Comparison of ENCODE assay signal across 10 cellular contexts in the genomic region with DNA sequence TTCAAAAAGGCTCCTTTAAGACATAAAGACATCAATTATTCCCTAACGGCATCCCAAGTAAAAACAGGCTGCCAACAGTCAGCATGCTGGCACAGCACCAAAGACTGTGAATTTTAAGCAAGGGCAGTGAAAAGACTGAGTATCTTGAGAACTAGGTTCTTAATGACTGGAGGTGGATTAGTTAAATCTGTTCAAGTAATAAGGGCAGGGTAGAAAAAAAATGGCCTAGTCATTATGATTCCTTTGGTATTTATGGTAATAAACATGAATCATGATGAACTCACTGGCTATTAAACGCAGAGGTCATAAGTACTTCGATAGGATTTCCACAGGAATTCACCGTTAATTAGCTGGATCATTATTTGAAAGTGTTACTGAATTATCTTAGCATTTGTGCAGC.
DNase-seq lines count a peak whose midpoint lies in the region; ATAC-seq and TF ChIP-seq lines count a peak whose summit lies in the region.
"Had no signal": no experiment of that assay in that cellular context is flagged by ENCODE, and none has a peak within 500 bp of the region (broad histone marks: within the 10 kb centered on the region; RNA-seq: fewer than 3 reads in every experiment).

No MANE protein-coding gene starts in this region.

- TF ChIP-seq CTCF in RWPE2 (IDR thresholded peaks at IDR 0.05; ENCODE audit: poor library complexity, severe bottlenecking), result no peak
- no peak for TF ChIP-seq CTCF in fibroblast of villous mesenchyme (IDR thresholded peaks at IDR 0.05; ENCODE audit: insufficient read depth, low read depth, low read length)
- no peak for TF ChIP-seq CTCF in mucosa of descending colon (IDR thresholded peaks at IDR 0.05)

- peak overlapping the region; percentile 43 for H3K27ac ChIP-seq in RWPE2 (ENCODE audit: poor library complexity, severe bottlenecking)

- no peak overlapping the region for H3K4me3 ChIP-seq in RWPE2 (ENCODE audit: severe bottlenecking)
- no peak overlapping the region for H3K4me3 ChIP-seq in fibroblast of villous mesenchyme (ENCODE audit: low read depth, low read length)
- H3K4me3 ChIP-seq in skeletal muscle cell (ENCODE audit: low read depth, low read length), result no peak overlapping the region
- H3K4me3 ChIP-seq in mucosa of descending colon, result no peak overlapping the region

- intact Hi-C loops in mucosa of descending colon (cut with DNase I, micrococcal nuclease), result no loop called here

- peaks cover 3% of the 10 kb centered on the region; the same call in 1 of the 2 replicates for H3K36me3 ChIP-seq in RWPE2 (ENCODE audit: low read depth)
- H3K36me3 ChIP-seq in mucosa of descending colon (ENCODE audit: low read depth), result no peaks in the 10 kb centered on the region

- no peaks in the 10 kb centered on the region for H3K27me3 ChIP-seq in RWPE2 (ENCODE audit: insufficient read depth, poor library complexity, severe bottlenecking)

- H3K4me1 ChIP-seq in RWPE2 (ENCODE audit: insufficient read depth, poor library complexity, severe bottlenecking) (peaks cover 14% of the 10 kb centered on the region), mucosa of descending colon (ENCODE audit: low read depth) (no peaks in the 10 kb centered on the region)

- ATAC-seq in RWPE2 (ENCODE audit: low read depth), result peak; percentile 89
- ATAC-seq in GM21390 (IDR thresholded peaks at IDR 0.05; ENCODE audit: unreplicated experiment), result no peak
- ATAC-seq in mucosa of descending colon, result no peak
- ATAC-seq in HG03565 (IDR thresholded peaks at IDR 0.05; ENCODE audit: unreplicated experiment), result no peak

- H3K9me3 ChIP-seq in RWPE2 (ENCODE audit: severe bottlenecking) (no peaks in the 10 kb centered on the region), mucosa of descending colon (no peaks in the 10 kb centered on the region)

- DNase-seq in GM04504 (ENCODE audit: low read depth) (peak; percentile 89), RWPE2 (ENCODE audit: low spot score) (no peak), fibroblast of villous mesenchyme (ENCODE audit: low read depth) (peak; percentile 72), skeletal muscle cell (ENCODE audit: low read depth) (peak; percentile 51), mucosa of descending colon (no peak), NCI-H1436 (lab: John Stamatoyannopoulos, UW) (no peak)
- DNase-seq: activated CD4-positive, alpha-beta T cell treated with anti-CD3 and anti-CD28 coated beads, Interleukin-2, amount 10 ng/mL, durations not matched to agents 7 days and 5 days; activated naive CD8-positive, alpha-beta T cell treated with anti-CD3 and anti-CD28 coated beads, Interleukin-2, amount 10 ng/mL, durations not matched to agents 7 days and 5 days had no signal

Comparison
In these comparisons a context has a peak if more than half of its experiments do, and no peak if none do; other contexts are left out.
1. DNase-seq: peak in GM04504 (single experiment), fibroblast of villous mesenchyme (single experiment) and skeletal muscle cell (single experiment); none in RWPE2 (single experiment), mucosa of descending colon (0 of 3) and NCI-H1436 (single experiment).